ENCODE assay signal across 16 cellular contexts in genomic region chr7:12749746-12750145, GRCh38.
DNase-seq lines count a peak whose midpoint lies in the region; ATAC-seq, FAIRE-seq and TF ChIP-seq lines count a peak whose summit lies in the region.
"Had no signal": no experiment of that assay in that cellular context is flagged by ENCODE, and none has a peak within 500 bp of the region (broad histone marks: within the 10 kb centered on the region; RNA-seq: fewer than 3 reads in every experiment).

No MANE protein-coding gene starts in this region.

- H3K79me2 ChIP-seq in K562 (ENCODE audit: control insufficient read depth, insufficient read depth, low read length): peaks cover 4% of the 10 kb centered on the region; the same call in 1 of the 3 replicates

- POLR2A ChIA-PET in K562 (lab: Yijun Ruan, JAX): interaction anchor here (0.8 to 1.9 kb wide), 4 partner anchors 8 to 47 kb away, joined by 3 to 5 read pairs (median 3); no protein-coding TSS in a partner anchor

- H3K9ac ChIP-seq in HUES48 (ENCODE audit: low read depth, low read length): no peak overlapping the region
- no peak overlapping the region for H3K9ac ChIP-seq in K562 (ENCODE audit: insufficient read depth in 1 of 2, low read depth in 2 of 2, low read length in 2 of 2)
- H3K9ac ChIP-seq in iPS-18a (ENCODE audit: low read length): no peak overlapping the region
- H3K9ac ChIP-seq: BLaER1 had no signal

- WGBS in K562 (ENCODE audit: insufficient coverage, low coverage, missing lambda C conversion rate): 81% methylated on average over 2 of the region's 2 CpGs

- H3K4me1 ChIP-seq in HUES48 (ENCODE audit: control insufficient read depth, insufficient read depth, low read length) (peaks cover 19% of the 10 kb centered on the region), K562 (replicated peaks in 1 of 2; ENCODE audit: control insufficient read depth in 2 of 2, insufficient read depth in 2 of 2, low read length in 2 of 2) (peaks cover 0 to 9% of the 10 kb centered on the region in 2 experiments; a peak in 3 of 5 replicates), iPS-18a (ENCODE audit: control insufficient read depth, low read depth, low read length) (peaks cover 20% of the 10 kb centered on the region)
- H3K4me1 ChIP-seq: BLaER1 had no signal

- no peaks in the 10 kb centered on the region for H3K9me1 ChIP-seq in K562 (ENCODE audit: control insufficient read depth, insufficient read depth, low read length)

- H3K27me3 ChIP-seq in HUES48 (ENCODE audit: control insufficient read depth, insufficient read depth, low read length) (no peaks in the 10 kb centered on the region), K562 (ENCODE audit: control insufficient read depth in 2 of 2, insufficient read depth in 2 of 2, low read length in 2 of 2) (no peaks in the 10 kb centered on the region), iPS-18a (ENCODE audit: control insufficient read depth, insufficient read depth, low read length) (no peaks in the 10 kb centered on the region)
- H3K27me3 ChIP-seq: BLaER1 had no signal

- H4K20me1 ChIP-seq in K562 (replicated peaks; ENCODE audit: control insufficient read depth, insufficient read depth, low read length): no peaks in the 10 kb centered on the region
- H4K20me1 ChIP-seq: BLaER1 had no signal

- CTCF ChIA-PET in K562 (lab: Yijun Ruan, JAX; ENCODE audit: low intra/inter-chr PET ratio): no interaction called here

- FAIRE-seq in K562 (lab: Jason Lieb, UNC): no peak
- FAIRE-seq: A204.1 had no signal

- H3K4me3 ChIP-seq in HUES48 (ENCODE audit: low read depth, low read length): no peak overlapping the region
- no peak overlapping the region for H3K4me3 ChIP-seq in K562
- H3K4me3 ChIP-seq in iPS-18a (ENCODE audit: low read length): no peak overlapping the region
- no peak overlapping the region for H3K4me3 ChIP-seq in foreskin fibroblast (ENCODE audit: low read depth in 1 of 2, low read length in 2 of 2)
- H3K4me3 ChIP-seq: BLaER1 had no signal

- TF ChIP-seq RAD21 in K562 (CRISPR knock-in tag; conservative IDR thresholded peaks at IDR 0.05 in 1 of 2, IDR thresholded peaks at IDR 0.05 in 1 of 2): no peak

- no TSS peak for BruUV-seq in K562 (replicated peaks; lab: Mats Ljungman, UMichigan)

- DNase-seq in K562 (ENCODE audit: extremely low read depth in 1 of 4, low spot score in 3 of 4) (no peak), foreskin fibroblast (no peak), glomerular visceral epithelial cell (ENCODE audit: extremely low spot score) (no peak)
- DNase-seq: CD4-positive, alpha-beta memory T cell; DMS153; DMS79 treated with DMSO at 0.1 percent for 48 hours; GF-D8; IMR-90; Karpas-422; KBM-7 had no signal

- peak overlapping the region; percentile 53 for H2AFZ ChIP-seq in K562 (ENCODE audit: low read depth, low read length)

- no peak overlapping the region for H3K4me2 ChIP-seq in K562 (ENCODE audit: insufficient read depth, low read length)
- H3K4me2 ChIP-seq: BLaER1 had no signal

- no peaks in the 10 kb centered on the region for H3K36me3 ChIP-seq in HUES48 (ENCODE audit: control insufficient read depth, insufficient read depth, low read length)
- H3K36me3 ChIP-seq in K562 (ENCODE audit: control insufficient read depth, insufficient read depth, low read length): no peaks in the 10 kb centered on the region
- H3K36me3 ChIP-seq in iPS-18a (ENCODE audit: control insufficient read depth, low read depth, low read length): no peaks in the 10 kb centered on the region
- H3K36me3 ChIP-seq: BLaER1 had no signal

- intact Hi-C loops in K562 (cut with micrococcal nuclease): no loop called here

- H3K9me3 ChIP-seq in HUES48 (ENCODE audit: control insufficient read depth, insufficient read depth, low read length) (no peaks in the 10 kb centered on the region), K562 (replicated peaks; ENCODE audit: control insufficient read depth, insufficient read depth, low read depth, low read length) (no peaks in the 10 kb centered on the region), iPS-18a (ENCODE audit: control insufficient read depth, low read depth, low read length) (no peaks in the 10 kb centered on the region)
- H3K9me3 ChIP-seq: BLaER1 had no signal

- TF ChIP-seq CTCF in K562 (IDR thresholded peaks at IDR 0.05 in 2 of 3, conservative IDR thresholded peaks at IDR 0.05 in 1 of 3; ENCODE audit: insufficient read depth in 2 of 3, low read depth in 1 of 3, low read length in 3 of 3) (no peak), foreskin fibroblast (IDR thresholded peaks at IDR 0.05; ENCODE audit: low read depth, low read length) (no peak)

- no peak for TF ChIP-seq EP300 in K562 (IDR thresholded peaks at IDR 0.05; ENCODE audit: low read length)

- H3K27ac ChIP-seq in HUES48 (ENCODE audit: low read depth, low read length) (peak overlapping the region; percentile 60), K562 (ENCODE audit: extremely low read depth, low read depth, low read length) (peak overlapping the region; percentile 12; the same call in 1 of the 3 replicates), iPS-18a (ENCODE audit: low read length) (peak overlapping the region; percentile 59)
- H3K27ac ChIP-seq: BLaER1 had no signal

- in situ Hi-C loops in K562 (cut with MboI): no loop called here

- no peak for TF ChIP-seq POLR2A in K562 (conservative IDR thresholded peaks at IDR 0.05)

- peak; percentile 45 for ATAC-seq in K562
- no peak for ATAC-seq in HG02884 (IDR thresholded peaks at IDR 0.05; ENCODE audit: unreplicated experiment)
- ATAC-seq in GM21515 (IDR thresholded peaks at IDR 0.05; ENCODE audit: unreplicated experiment): no peak

TF ChIP-seq in K562, 482 proteins besides CTCF, POLR2A, EP300 and RAD21:
- TF ChIP-seq ZNF707 (CRISPR knock-in tag; conservative IDR thresholded peaks at IDR 0.05): no peak
- no peak for TF ChIP-seq KLF13 (tag; IDR thresholded peaks at IDR 0.05; ENCODE audit: borderline replicate concordance, low read depth)
- no peak for TF ChIP-seq SREBF2 (CRISPR knock-in tag; IDR thresholded peaks at IDR 0.05)
- no peak for TF ChIP-seq ESRRA (IDR thresholded peaks at IDR 0.05; ENCODE audit: borderline replicate concordance, low read depth)
- no peak for TF ChIP-seq CCNT2 (IDR thresholded peaks at IDR 0.05; ENCODE audit: borderline replicate concordance, extremely low read depth, insufficient read length, low read depth, low read length)
- TF ChIP-seq ZNF175 (CRISPR knock-in tag; IDR thresholded peaks at IDR 0.05; ENCODE audit: low read depth): no peak
- TF ChIP-seq ZFP91 (CRISPR knock-in tag; IDR thresholded peaks at IDR 0.05): no peak
- no peak for TF ChIP-seq MYBL2 (IDR thresholded peaks at IDR 0.05; ENCODE audit: low read depth)
- no peak for TF ChIP-seq MYBL2 (CRISPR knock-in tag; IDR thresholded peaks at IDR 0.05; ENCODE audit: borderline replicate concordance)
- TF ChIP-seq SMARCB1 (IDR thresholded peaks at IDR 0.05; ENCODE audit: insufficient read length, low read depth): no peak
- TF ChIP-seq FOXP4 (CRISPR knock-in tag; IDR thresholded peaks at IDR 0.05; ENCODE audit: borderline replicate concordance): no peak
